In the genomic region with DNA sequence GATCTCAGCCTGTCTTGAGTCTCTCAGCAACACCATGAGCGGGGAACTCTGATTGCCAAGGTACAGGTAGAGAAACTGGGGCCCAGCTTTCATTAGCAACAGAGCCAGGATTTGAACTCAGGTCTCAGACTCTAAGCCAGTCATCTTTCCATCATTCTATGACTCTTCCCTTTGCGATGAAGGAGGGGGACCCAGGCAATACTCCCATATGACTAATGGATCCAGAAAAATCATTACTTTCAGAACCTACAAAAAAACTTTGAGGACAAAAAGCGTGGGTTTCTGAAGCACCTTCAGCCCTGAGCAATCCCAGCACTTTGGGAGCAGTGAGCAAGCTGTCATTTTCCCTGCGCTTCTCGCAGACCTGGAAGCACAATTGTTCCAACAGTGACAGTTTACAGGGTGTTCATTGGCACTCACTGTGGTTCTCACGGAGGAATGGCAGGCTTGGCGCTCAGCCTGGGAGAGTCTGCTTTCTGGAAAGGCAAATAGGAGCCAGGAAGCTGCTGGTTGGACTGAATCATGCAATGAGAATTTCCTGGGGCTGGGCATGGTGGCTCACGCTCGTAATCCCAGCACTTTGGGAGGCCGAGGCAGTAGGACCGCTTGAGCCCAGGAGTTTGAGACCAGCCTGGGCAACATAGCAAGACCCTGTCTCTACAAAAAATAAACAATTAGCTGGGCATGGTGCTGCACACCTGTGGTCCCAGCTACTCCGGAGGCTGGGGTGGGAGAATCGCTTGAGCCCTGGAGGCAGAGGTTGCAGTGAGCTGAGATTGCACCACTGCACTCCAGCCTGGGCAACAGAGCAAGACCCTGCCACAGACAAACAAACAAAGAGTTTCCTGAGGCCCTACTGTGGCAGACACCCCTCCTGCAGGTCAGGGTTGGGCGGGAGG, we compare ENCODE assay signal across 8 cellular contexts. TPM values are rescaled to one million over a fixed set of nuclear protein-coding genes. Genes with fewer than 3 reads are reported as not detected.
DNase-seq lines count a peak whose midpoint lies in the region; ATAC-seq, FAIRE-seq and TF ChIP-seq lines count a peak whose summit lies in the region.

No MANE protein-coding gene starts in this region.

- TF ChIP-seq CTCF in esophagus squamous epithelium (IDR thresholded peaks at IDR 0.05) (no peak), omental fat pad (IDR thresholded peaks at IDR 0.05) (no peak), GM10266 (IDR thresholded peaks at IDR 0.05; ENCODE audit: control insufficient read depth, insufficient read depth, low read depth, missing control alignments) (no peak)

- H3K4me3 ChIP-seq in esophagus squamous epithelium: no peak overlapping the region

- ATAC-seq in omental fat pad (ENCODE audit: low FRiP score) (peak; percentile 80), GM19463 (IDR thresholded peaks at IDR 0.05; ENCODE audit: unreplicated experiment) (no peak)

- no peak for TF ChIP-seq POLR2A in esophagus squamous epithelium (IDR thresholded peaks at IDR 0.05)

- WGBS in esophagus squamous epithelium, 2 donors: 29 to 46% methylated on average over 8 to 11 of the region's 14 CpGs

- intact Hi-C loops in esophagus squamous epithelium (cut with DNase I): loop anchor here (5.0 to 10.0 kb wide), 2 partner anchors 69 to 121 kb away; no protein-coding TSS in a partner anchor

- peak; percentile 90 for FAIRE-seq in RCC 7860 (lab: Jason Lieb, UNC)

- no peaks in the 10 kb centered on the region for H3K9me3 ChIP-seq in esophagus squamous epithelium

- DNase-seq in EL: peak; percentile 98
- DNase-seq in RCC 7860 (ENCODE audit: low spot score): peak; percentile 87
- no peak for DNase-seq in esophagus squamous epithelium (lab: John Stamatoyannopoulos, UW)
- peak; percentile 34 for DNase-seq in omental fat pad (ENCODE audit: low spot score)
- no peak for DNase-seq in GM10266 (ENCODE audit: extremely low spot score)
- no peak for DNase-seq in NCI-H526 (lab: John Stamatoyannopoulos, UW)
- no peak for DNase-seq in NCI-H2227 (lab: John Stamatoyannopoulos, UW; ENCODE audit: unreplicated experiment)

- no peaks in the 10 kb centered on the region for H3K36me3 ChIP-seq in esophagus squamous epithelium

- H3K27me3 ChIP-seq in esophagus squamous epithelium: no peaks in the 10 kb centered on the region

- peak overlapping the region; percentile 55 to 72 (median 66) for H3K27ac ChIP-seq in esophagus squamous epithelium

- H3K4me1 ChIP-seq in esophagus squamous epithelium: peaks cover 7 to 32% (median 13%) of the 10 kb centered on the region in 3 donors

RNA-seq across cellular contexts. Expression of gene SLC2A7, which starts 40.1 kb away (rescaled TPM):
- total RNA-seq in esophagus squamous epithelium (under 1 TPM in 1 of 4 donors, not detected in 3; 0.38 TPM), omental fat pad (not detected)

RNA-seq across cellular contexts. Expression of gene CA6, which starts 40.5 kb away (rescaled TPM):
- total RNA-seq in esophagus squamous epithelium: not detected
- not detected for total RNA-seq in omental fat pad

Comparison
In these comparisons a context has a peak if more than half of its experiments do, and no peak if none do; other contexts are left out.
1. DNase-seq: peak in EL (single experiment), RCC 7860 (single experiment) and omental fat pad (single experiment); none in esophagus squamous epithelium (single experiment), GM10266 (single experiment), NCI-H526 (0 of 2) and NCI-H2227 (single experiment).